ENCODE assay signal across 8 cellular contexts in the genomic region with DNA sequence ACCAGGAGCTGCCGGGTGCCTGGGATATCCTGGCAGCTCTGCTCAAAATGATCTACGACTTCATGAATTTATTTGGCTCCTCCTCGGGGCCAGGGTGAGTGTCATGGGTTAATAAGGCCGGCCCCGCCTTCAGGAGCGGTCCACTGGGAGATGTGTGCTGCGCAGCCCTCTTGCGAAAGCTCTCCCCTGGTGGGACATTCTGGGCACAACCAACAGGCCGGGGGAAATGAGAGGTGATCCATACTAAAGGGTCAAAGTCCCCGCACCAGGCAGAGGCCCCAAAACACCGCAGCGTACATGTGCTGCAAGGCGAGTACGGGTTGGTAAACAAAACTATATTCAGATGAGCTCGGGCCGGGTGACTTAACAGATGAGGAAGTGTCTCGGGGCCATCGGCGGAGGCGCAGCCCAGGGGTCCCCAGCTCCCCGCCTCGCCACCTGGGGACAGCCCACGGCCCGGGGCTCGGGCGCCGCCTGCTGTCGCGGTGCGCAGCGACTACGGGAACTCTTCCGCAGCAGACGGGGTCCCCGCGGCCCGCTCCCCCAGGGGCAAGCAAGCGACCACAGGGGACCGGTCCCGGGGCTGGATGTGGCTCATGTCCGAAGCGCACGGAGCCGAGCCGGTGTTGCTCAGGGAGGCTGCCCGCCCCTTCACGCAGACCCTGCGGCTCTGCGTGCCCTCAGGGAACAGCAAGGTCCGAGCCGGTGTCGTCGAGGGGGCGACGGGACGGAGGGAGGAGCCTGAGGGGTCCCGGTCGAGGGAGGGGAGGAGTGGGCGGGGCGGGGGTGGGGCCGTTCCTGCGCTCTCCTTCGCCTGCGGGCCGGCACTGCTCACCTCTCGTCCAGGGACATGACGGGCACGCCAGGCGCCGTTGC. TPM values are rescaled to one million over a fixed set of nuclear protein-coding genes. Genes with fewer than 3 reads are reported as not detected.
DNase-seq lines count a peak whose midpoint lies in the region; ATAC-seq, FAIRE-seq and TF ChIP-seq lines count a peak whose summit lies in the region.

A gene with protein sequence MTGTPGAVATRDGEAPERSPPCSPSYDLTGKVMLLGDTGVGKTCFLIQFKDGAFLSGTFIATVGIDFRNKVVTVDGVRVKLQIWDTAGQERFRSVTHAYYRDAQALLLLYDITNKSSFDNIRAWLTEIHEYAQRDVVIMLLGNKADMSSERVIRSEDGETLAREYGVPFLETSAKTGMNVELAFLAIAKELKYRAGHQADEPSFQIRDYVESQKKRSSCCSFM (plus strand): TSS at position 834 of the 876 bp plus-strand sequence. CDS start 17 bp downstream, at position 851.

- intact Hi-C loops in heart left ventricle (cut with DNase I), result loop anchor here (1.0 to 5.0 kb wide), 4 partner anchors 36 to 80 kb away; no protein-coding TSS in a partner anchor
- intact Hi-C loops in sciatic nerve (cut with DNase I), result no loop called here

- peak in 10 of 12 donors; percentile 26 to 56 (median 42) for TF ChIP-seq CTCF in heart left ventricle (IDR thresholded peaks at IDR 0.05)

- peak within 1 kb of the TSS; percentile 16 to 59 (median 45) for H3K4me3 ChIP-seq in heart left ventricle

- ATAC-seq in activated CD4-positive, CD25-positive, alpha-beta regulatory T cell treated with anti-CD3 and anti-CD28 coated beads, Interleukin-2, amount 50 U/mL, for 24 hours, result peak; percentile 24 to 26
- ATAC-seq in heart left ventricle, result peak in 3 of 4 donors; percentile 45 to 57 (median 53)
- peak; percentile 67 for ATAC-seq in sciatic nerve
- no peak for ATAC-seq in GM21717 (IDR thresholded peaks at IDR 0.05; ENCODE audit: unreplicated experiment)

- 1 to 4% (median 2%) methylated on average over 30 to 70 of the region's 70 CpGs for WGBS in heart left ventricle, 4 donors

- H3K27me3 ChIP-seq in heart left ventricle, result peaks cover 18 to 55% (median 32%) of the 10 kb centered on the region in 9 donors

- no peaks in the 10 kb centered on the region for H3K9me3 ChIP-seq in heart left ventricle

- H3K36me3 ChIP-seq in heart left ventricle, result no peaks in the 10 kb centered on the region

- peak within 1 kb of the TSS in 9 of 12 donors; percentile 6 to 87 (median 36) for H3K27ac ChIP-seq in heart left ventricle

- no peak for TF ChIP-seq POLR2A in heart left ventricle (IDR thresholded peaks at IDR 0.05)
- no peak for TF ChIP-seq POLR2A in H54 (IDR thresholded peaks at IDR 0.05; ENCODE audit: low read depth, low read length)

- peaks cover 0 to 56% (median 19%) of the 10 kb centered on the region in 12 donors for H3K4me1 ChIP-seq in heart left ventricle

- no peak for DNase-seq in activated CD4-positive, CD25-positive, alpha-beta regulatory T cell treated with anti-CD3 and anti-CD28 coated beads, Interleukin-2, amount 50 U/mL, for 72 hours
- DNase-seq in MV-4-11 (lab: John Stamatoyannopoulos, UW) (peak; percentile 96), heart left ventricle (peak in 1 of 5 donors; percentile 79), sciatic nerve (ENCODE audit: low spot score) (no peak), H54 (ENCODE audit: insufficient read length, low spot score) (no peak)
- DNase-seq in activated CD8-positive, alpha-beta memory T cell treated with anti-CD3 and anti-CD28 coated beads, Interleukin-2, amount 50 U/mL, for 4 hours, result peak; percentile 59

- FAIRE-seq in H54 (lab: Jason Lieb, UNC), result no peak

RNA-seq across cellular contexts. Expression of the gene that starts here (rescaled TPM):
- total RNA-seq in heart left ventricle, result 1 to 10 TPM in 8 of 9 donors, under 1 TPM in 1; 0.76 to 3.6 (median 1.7) TPM
- polyA plus RNA-seq in heart left ventricle, result 1 to 10 TPM in 1 of 2 donors, under 1 TPM in 1; 0.83 to 2.0 TPM
- 3.6 TPM for total RNA-seq in sciatic nerve

Comparison
In these comparisons a context has a peak if more than half of its experiments do, and no peak if none do; other contexts are left out.
1. DNase-seq: peak in MV-4-11 (single experiment) and activated CD8-positive, alpha-beta memory T cell treated with anti-CD3 and anti-CD28 coated beads, Interleukin-2, amount 50 U/mL, for 4 hours (single experiment); none in activated CD4-positive, CD25-positive, alpha-beta regulatory T cell treated with anti-CD3 and anti-CD28 coated beads, Interleukin-2, amount 50 U/mL, for 72 hours (single experiment), sciatic nerve (single experiment) and H54 (single experiment).